In genomic region chr17:788551-788950, GRCh38 we compare ENCODE assay signal across 24 cellular contexts.
"Had no signal": no experiment of that assay in that cellular context is flagged by ENCODE, and none has a peak within 500 bp of the region (broad histone marks: within the 10 kb centered on the region; RNA-seq: fewer than 3 reads in every experiment).

No MANE protein-coding gene starts in this region.

- DNase-seq: activated CD4-positive, alpha-beta T cell treated with anti-CD3 and anti-CD28 coated beads, Interleukin-2, amount 50 U/mL, for 1 hour; activated CD4-positive, CD25-positive, alpha-beta regulatory T cell treated with anti-CD3 and anti-CD28 coated beads, Interleukin-2, amount 50 U/mL, for 72 hours; activated CD8-positive, alpha-beta memory T cell treated with anti-CD3 and anti-CD28 coated beads for 24 hours; activated CD8-positive, alpha-beta memory T cell treated with anti-CD3 and anti-CD28 coated beads, Interleukin-2, amount 50 U/mL, for 4 hours; activated naive CD4-positive, alpha-beta T cell; activated naive CD8-positive, alpha-beta T cell treated with anti-CD3 and anti-CD28 coated beads for 36 hours; activated T-cell treated with anti-CD3 and anti-CD28 coated beads, Interleukin-2, amount 50 U/mL, for 24 hours; erythroblast; hippocampal formation; left colon; mesenchymal stem cell; mucosa of descending colon; nephron progenitor cell; nucleus accumbens; right lobe of liver; SK-N-SH; small intestine; stimulated activated CD4-positive, alpha-beta T cell treated with anti-CD3 and anti-CD28 coated beads, Interleukin-2, amount 100 ng/mL, for 48 hours; stimulated activated CD8-positive, alpha-beta memory T cell treated with anti-CD3 and anti-CD28 coated beads, Interleukin-4, amount 100 ng/mL, for 48 hours; stimulated activated naive B cell treated with anti-CD40 and anti-IgM and Interleukin-4, amounts not matched to agents 10 μg/mL and 1 μg/mL and 100 μg/mL, for 72 hours; testis had no signal

- H3K9me3 ChIP-seq: mucosa of descending colon, right lobe of liver, SK-N-SH, testis had no signal

- H3K4me3 Mint-ChIP-seq: activated naive CD8-positive, alpha-beta T cell treated with anti-CD3 and anti-CD28 coated beads for 36 hours; activated T-cell treated with anti-CD3 and anti-CD28 coated beads, Interleukin-2, amount 50 U/mL, for 24 hours; activated T-helper 17 cell treated with anti-CD3 and anti-CD28 coated beads, Interleukin-2, amount 50 U/mL, for 72 hours; nephron progenitor cell; stimulated activated naive B cell treated with anti-CD40 and anti-IgM and Interleukin-4, amounts not matched to agents 10 μg/mL and 1 μg/mL and 100 μg/mL, for 72 hours; type B pancreatic cell had no signal

- H3K27ac Mint-ChIP-seq: activated naive CD8-positive, alpha-beta T cell treated with anti-CD3 and anti-CD28 coated beads for 36 hours; activated T-cell treated with anti-CD3 and anti-CD28 coated beads, Interleukin-2, amount 50 U/mL, for 24 hours; activated T-helper 17 cell treated with anti-CD3 and anti-CD28 coated beads, Interleukin-2, amount 50 U/mL, for 72 hours; stimulated activated naive B cell treated with anti-CD40 and anti-IgM and Interleukin-4, amounts not matched to agents 10 μg/mL and 1 μg/mL and 100 μg/mL, for 72 hours had no signal

- H3K27ac ChIP-seq: right lobe of liver, testis had no signal

- H3K9me3 Mint-ChIP-seq: activated naive CD8-positive, alpha-beta T cell treated with anti-CD3 and anti-CD28 coated beads for 36 hours; activated T-cell treated with anti-CD3 and anti-CD28 coated beads, Interleukin-2, amount 50 U/mL, for 24 hours; activated T-helper 17 cell treated with anti-CD3 and anti-CD28 coated beads, Interleukin-2, amount 50 U/mL, for 72 hours; nephron progenitor cell; stimulated activated naive B cell treated with anti-CD40 and anti-IgM and Interleukin-4, amounts not matched to agents 10 μg/mL and 1 μg/mL and 100 μg/mL, for 72 hours; type B pancreatic cell had no signal

- H3K4me3 ChIP-seq: mucosa of descending colon, right lobe of liver, testis had no signal

- FAIRE-seq: frontal cortex, small intestine had no signal

- H3K4me1 ChIP-seq: testis had no signal

- H3K27me3 Mint-ChIP-seq: activated naive CD8-positive, alpha-beta T cell treated with anti-CD3 and anti-CD28 coated beads for 36 hours; activated T-cell treated with anti-CD3 and anti-CD28 coated beads, Interleukin-2, amount 50 U/mL, for 24 hours; activated T-helper 17 cell treated with anti-CD3 and anti-CD28 coated beads, Interleukin-2, amount 50 U/mL, for 72 hours; stimulated activated naive B cell treated with anti-CD40 and anti-IgM and Interleukin-4, amounts not matched to agents 10 μg/mL and 1 μg/mL and 100 μg/mL, for 72 hours; type B pancreatic cell had no signal

- ATAC-seq: activated T-helper 17 cell treated with anti-CD3 and anti-CD28 coated beads, Interleukin-2, amount 50 U/mL, for 72 hours; left colon; mucosa of descending colon; right lobe of liver; stimulated activated naive B cell treated with anti-CD40 and anti-IgM and Interleukin-4, amounts not matched to agents 10 μg/mL and 1 μg/mL and 100 μg/mL, for 72 hours had no signal

- H3K27me3 ChIP-seq: right lobe of liver, testis had no signal
